14 cellular contexts compared by ENCODE assay signal in the genomic region with DNA sequence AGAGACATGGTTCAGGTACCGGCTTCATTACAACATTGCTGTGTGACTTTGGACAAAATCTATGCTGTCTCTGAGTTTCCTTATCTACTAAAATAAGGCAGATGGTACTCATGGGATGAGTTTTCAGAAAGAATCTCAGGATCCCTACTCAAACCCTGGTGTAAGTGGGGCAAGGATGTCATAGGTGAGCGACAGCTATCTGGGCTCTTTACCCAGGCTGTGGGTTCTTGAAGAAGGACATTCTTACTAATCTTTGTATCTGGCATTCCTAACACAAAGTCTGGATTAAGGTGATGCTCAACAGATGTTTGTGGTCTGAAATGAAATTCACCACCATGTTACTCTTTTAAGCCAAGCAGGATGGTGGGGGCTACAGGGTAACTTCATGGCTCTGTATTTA. TPM values are rescaled to one million over a fixed set of nuclear protein-coding genes. Genes with fewer than 3 reads are reported as not detected.
"Had no signal": no experiment of that assay in that cellular context is flagged by ENCODE, and none has a peak within 500 bp of the region (broad histone marks: within the 10 kb centered on the region; RNA-seq: fewer than 3 reads in every experiment).

No MANE protein-coding gene starts in this region.

RNA-seq across cellular contexts. Expression of a gene that starts 6.4 kb away (rescaled TPM):
- total RNA-seq: ascending aorta, bronchial epithelial cell, cardiac muscle cell had no signal

RNA-seq across cellular contexts. Expression of a gene that starts 18.0 kb away (rescaled TPM):
- total RNA-seq: activated CD4-positive, alpha-beta memory T cell treated with anti-CD3 and anti-CD28 coated beads, Interleukin-2, amount 10 ng/mL, durations not matched to agents 7 days and 5 days; activated CD4-positive, alpha-beta T cell treated with anti-CD3 and anti-CD28 coated beads for 36 hours; activated CD4-positive, alpha-beta T cell treated with anti-CD3 and anti-CD28 coated beads, Interleukin-2, amount 10 ng/mL, durations not matched to agents 7 days and 5 days; activated CD8-positive, alpha-beta memory T cell treated with anti-CD3 and anti-CD28 coated beads, Interleukin-2, amount 10 ng/mL, durations not matched to agents 7 days and 5 days; activated CD8-positive, alpha-beta T cell treated with anti-CD3 and anti-CD28 coated beads, Interleukin-2, amount 10 ng/mL, durations not matched to agents 7 days and 5 days; activated naive CD8-positive, alpha-beta T cell treated with anti-CD3 and anti-CD28 coated beads, Interleukin-2, amount 10 ng/mL, durations not matched to agents 7 days and 5 days; activated T-helper 2 cell treated with anti-CD3 and anti-CD28 coated beads, Interferon-gamma antibody, Interleukin-2, Interleukin-4, amounts not matched to agents 10 μg/mL and 5 μg/mL and 100 μg/mL, durations not matched to agents 14 hours and 24 hours and 36 hours; ascending aorta; bronchial epithelial cell; cardiac muscle cell; chondrocyte; T-helper 2 cell treated with Interferon-gamma antibody and Interleukin-4, amounts not matched to agents 100 ng/mL and 5 ng/mL, for 36 hours; WTC11 had no signal
- polyA plus RNA-seq: adipose tissue, cardiac muscle cell had no signal

RNA-seq across cellular contexts. Expression of a gene that starts 25.5 kb away (rescaled TPM):
- total RNA-seq: cardiac muscle cell had no signal

RNA-seq across cellular contexts. Expression of a gene that starts 49.5 kb away (rescaled TPM):
- total RNA-seq: activated CD4-positive, alpha-beta memory T cell treated with anti-CD3 and anti-CD28 coated beads, Interleukin-2, amount 10 ng/mL, durations not matched to agents 7 days and 5 days; activated CD4-positive, alpha-beta T cell treated with anti-CD3 and anti-CD28 coated beads for 36 hours; activated CD4-positive, alpha-beta T cell treated with anti-CD3 and anti-CD28 coated beads, Interleukin-2, amount 10 ng/mL, durations not matched to agents 7 days and 5 days; activated CD8-positive, alpha-beta memory T cell treated with anti-CD3 and anti-CD28 coated beads, Interleukin-2, amount 10 ng/mL, durations not matched to agents 7 days and 5 days; activated CD8-positive, alpha-beta T cell treated with anti-CD3 and anti-CD28 coated beads, Interleukin-2, amount 10 ng/mL, durations not matched to agents 7 days and 5 days; activated naive CD8-positive, alpha-beta T cell treated with anti-CD3 and anti-CD28 coated beads, Interleukin-2, amount 10 ng/mL, durations not matched to agents 7 days and 5 days; activated T-helper 2 cell treated with anti-CD3 and anti-CD28 coated beads, Interferon-gamma antibody, Interleukin-2, Interleukin-4, amounts not matched to agents 10 μg/mL and 5 μg/mL and 100 μg/mL, durations not matched to agents 14 hours and 24 hours and 36 hours; cardiac muscle cell; T-helper 2 cell treated with Interferon-gamma antibody and Interleukin-4, amounts not matched to agents 100 ng/mL and 5 ng/mL, for 36 hours had no signal
- polyA plus RNA-seq: cardiac muscle cell had no signal
